Comparison of ENCODE assay signal across 29 cellular contexts in genomic region chr3:29452923-29453277, GRCh38.
A peak's percentile ranks its signal among the peaks of the same experiment; 100 is the strongest.
DNase-seq lines count a peak whose midpoint lies in the region; ATAC-seq and TF ChIP-seq lines count a peak whose summit lies in the region.
"Had no signal": no experiment of that assay in that cellular context is flagged by ENCODE, and none has a peak within 500 bp of the region (broad histone marks: within the 10 kb centered on the region; RNA-seq: fewer than 3 reads in every experiment).

No MANE protein-coding gene starts in this region.

- ATAC-seq in GM23338 (peak; percentile 68), HG03135 (IDR thresholded peaks at IDR 0.05; ENCODE audit: unreplicated experiment) (no peak), T-helper 17 cell (no peak)
- ATAC-seq: activated CD4-positive, alpha-beta T cell treated with anti-CD3 and anti-CD28 coated beads for 36 hours; CD8-positive, alpha-beta T cell; GM12878; HepG2; stimulated activated naive CD8-positive, alpha-beta T cell treated with anti-CD3 and anti-CD28 coated beads, Interleukin-15, Interleukin-2, amounts not matched to agents 100 U/mL and 50 U/mL, for 24 hours had no signal

- H3K4me1 ChIP-seq in GM23338 (ENCODE audit: insufficient read depth) (peaks cover 13% of the 10 kb centered on the region), SK-N-SH (ENCODE audit: control insufficient read depth in 1 of 2, insufficient read depth in 2 of 2, low read depth in 1 of 2, low read length in 1 of 2) (peaks cover 24 to 38% of the 10 kb centered on the region in 2 experiments), adrenal gland (replicated peaks in 1 of 2) (peaks cover 0 to 15% of the 10 kb centered on the region in 2 donors)
- H3K4me1 ChIP-seq: Peyer's patch had no signal

- TF ChIP-seq POLR2A in adrenal gland (IDR thresholded peaks at IDR 0.05): no peak

- H3K36me3 ChIP-seq in GM23338 (ENCODE audit: insufficient read depth) (no peaks in the 10 kb centered on the region), SK-N-SH (replicated peaks in 1 of 2; ENCODE audit: control insufficient read depth in 1 of 2, insufficient read depth in 2 of 2, low read length in 1 of 2) (peaks cover 8 to 21% of the 10 kb centered on the region in 2 experiments), adrenal gland (replicated peaks in 1 of 2) (no peaks in the 10 kb centered on the region)
- H3K36me3 ChIP-seq: lower lobe of right lung, Peyer's patch, tibial nerve had no signal

- no peaks in the 10 kb centered on the region for H3K9me3 Mint-ChIP-seq in GM23338
- no peaks in the 10 kb centered on the region for H3K9me3 Mint-ChIP-seq in nephron
- H3K9me3 Mint-ChIP-seq: CD8-positive, alpha-beta T cell; HFFc6; T-helper 1 cell treated with Interleukin-12 subunit alpha and Interleukin-12 subunit beta and Interleukin-4 antibody, amounts not matched to agents 30 μg/mL and 1 μg/mL, for 36 hours had no signal

- H3K4me1 Mint-ChIP-seq in GM23338 (peaks cover 28% of the 10 kb centered on the region), nephron (peaks cover 29% of the 10 kb centered on the region), T-helper 17 cell (no peaks in the 10 kb centered on the region)
- H3K4me1 Mint-ChIP-seq: activated CD4-positive, alpha-beta T cell treated with anti-CD3 and anti-CD28 coated beads for 36 hours had no signal

- H3K4me3 Mint-ChIP-seq in GM23338 (no peak overlapping the region), nephron (no peak overlapping the region), T-helper 17 cell (no peak overlapping the region)
- H3K4me3 Mint-ChIP-seq: activated CD4-positive, alpha-beta T cell treated with anti-CD3 and anti-CD28 coated beads for 36 hours; CD8-positive, alpha-beta T cell; HFFc6; T-helper 1 cell treated with Interleukin-12 subunit alpha and Interleukin-12 subunit beta and Interleukin-4 antibody, amounts not matched to agents 30 μg/mL and 1 μg/mL, for 36 hours had no signal

- H3K27ac Mint-ChIP-seq in GM23338 (peak overlapping the region; percentile 70), nephron (peak overlapping the region in 2 of 3 experiments; percentile 51 to 94), T-helper 17 cell (no peak overlapping the region)
- H3K27ac Mint-ChIP-seq: activated CD4-positive, alpha-beta T cell treated with anti-CD3 and anti-CD28 coated beads for 36 hours; CD8-positive, alpha-beta T cell; HFFc6; progenitor cell of endocrine pancreas; T-helper 1 cell treated with Interleukin-12 subunit alpha and Interleukin-12 subunit beta and Interleukin-4 antibody, amounts not matched to agents 30 μg/mL and 1 μg/mL, for 36 hours had no signal

- peak; percentile 32 for DNase-seq in GM23338 (ENCODE audit: low spot score)
- no peak for DNase-seq in SK-N-SH
- peak; percentile 1 for DNase-seq in fibroblast of gingiva (ENCODE audit: low read depth)
- DNase-seq in adrenal gland: no peak
- DNase-seq in T-helper 17 cell: no peak
- no peak for DNase-seq in GM13976 (ENCODE audit: low spot score)
- DNase-seq: activated CD4-positive, alpha-beta T cell treated with anti-CD3 and anti-CD28 coated beads for 36 hours; activated CD8-positive, alpha-beta memory T cell treated with anti-CD3 and anti-CD28 coated beads for 24 hours; activated gamma-delta T cell; activated T-cell treated with anti-CD3 and anti-CD28 coated beads, Interleukin-2, amount 50 U/mL, for 1 hour; CD8-positive, alpha-beta T cell; cerebellar nuclear complex; DMS 273 treated with DMSO at 0.1 percent for 48 hours; EL; glutamatergic neuron; GM23248; HFFc6; lower lobe of right lung; NCI-H187 treated with DMSO at 0.1 percent for 48 hours; NCI-H510A treated with DMSO at 0.1 percent for 48 hours; Peyer's patch; stimulated activated naive CD8-positive, alpha-beta T cell treated with anti-CD3 and anti-CD28 coated beads, Interleukin-15, Interleukin-2, amounts not matched to agents 100 U/mL and 50 U/mL, for 24 hours had no signal

- 29% methylated on average over 2 of the region's 2 CpGs for WGBS in SK-N-SH (ENCODE audit: low lambda C conversion rate)
- 74 to 81% (median 77%) methylated on average over 2 of the region's 2 CpGs for WGBS in adrenal gland, 4 donors

- H3K36me3 Mint-ChIP-seq in GM23338 (ENCODE audit: low read depth): no peaks in the 10 kb centered on the region
- H3K36me3 Mint-ChIP-seq in nephron (ENCODE audit: low read depth): no peaks in the 10 kb centered on the region
- H3K36me3 Mint-ChIP-seq in T-helper 17 cell (ENCODE audit: low read depth): no peaks in the 10 kb centered on the region
- H3K36me3 Mint-ChIP-seq: CD8-positive, alpha-beta T cell had no signal

- TF ChIP-seq EP300 in SK-N-SH (IDR thresholded peaks at IDR 0.05; ENCODE audit: borderline replicate concordance in 1 of 2, low read depth in 1 of 2, low read length in 1 of 2): no peak

- no peak overlapping the region for H3K27ac ChIP-seq in GM23338 (ENCODE audit: low read depth)
- H3K27ac ChIP-seq in SK-N-SH (ENCODE audit: low read depth in 2 of 2, low read length in 1 of 2): peak overlapping the region; percentile 51 to 99
- H3K27ac ChIP-seq in adrenal gland: peak overlapping the region in 1 of 5 donors; percentile 1
- H3K27ac ChIP-seq: GM23248, lower lobe of right lung, Peyer's patch had no signal

- H3K9me3 ChIP-seq in SK-N-SH (no peaks in the 10 kb centered on the region), adrenal gland (replicated peaks in 1 of 3) (no peaks in the 10 kb centered on the region), T-helper 17 cell (ENCODE audit: control insufficient read depth, low read length, poor library complexity, severe bottlenecking) (no peaks in the 10 kb centered on the region)
- H3K9me3 ChIP-seq: lower lobe of right lung, Peyer's patch, tibial nerve had no signal

- intact Hi-C loops in adrenal gland (cut with DNase I): no loop called here

- H4K20me1 ChIP-seq in GM23338 (replicated peaks; ENCODE audit: insufficient read depth) (no peaks in the 10 kb centered on the region), SK-N-SH (ENCODE audit: insufficient read depth) (no peaks in the 10 kb centered on the region)

- TF ChIP-seq RAD21 in SK-N-SH (IDR thresholded peaks at IDR 0.05; ENCODE audit: low read length): no peak

- H3K4me3 ChIP-seq in GM23338 (no peak overlapping the region), SK-N-SH (ENCODE audit: low read depth in 2 of 2, low read length in 1 of 2) (peak overlapping the region in 1 of 2 experiments; percentile 3; a peak in 1 of 4 replicates), adrenal gland (no peak overlapping the region)
- H3K4me3 ChIP-seq: GM12878, GM23248, lower lobe of right lung, Peyer's patch, tibial nerve had no signal

- H3K9ac ChIP-seq in SK-N-SH: no peak overlapping the region; the same call in 1 of the 2 replicates
- H3K9ac ChIP-seq: GM23248 had no signal

- H3K79me2 ChIP-seq in GM23338 (replicated peaks; ENCODE audit: insufficient read depth) (no peaks in the 10 kb centered on the region), SK-N-SH (ENCODE audit: insufficient read depth) (peaks cover 20% of the 10 kb centered on the region; the same call in 1 of the 2 replicates)

- no peaks in the 10 kb centered on the region for H3K9me2 ChIP-seq in GM23338 (ENCODE audit: insufficient read depth)
- no peaks in the 10 kb centered on the region for H3K9me2 ChIP-seq in SK-N-SH

- H3K27me3 Mint-ChIP-seq in GM23338 (ENCODE audit: insufficient read depth, low read depth, poor library complexity): no peaks in the 10 kb centered on the region
- H3K27me3 Mint-ChIP-seq in nephron (ENCODE audit: low read depth): no peaks in the 10 kb centered on the region
- H3K27me3 Mint-ChIP-seq in T-helper 17 cell: no peaks in the 10 kb centered on the region
- H3K27me3 Mint-ChIP-seq: activated CD4-positive, alpha-beta T cell treated with anti-CD3 and anti-CD28 coated beads for 36 hours; progenitor cell of endocrine pancreas had no signal

- TF ChIP-seq CTCF in GM23338 (conservative IDR thresholded peaks at IDR 0.05; ENCODE audit: low read depth in 2 of 2) (no peak), SK-N-SH (IDR thresholded peaks at IDR 0.05) (no peak), nephron (IDR thresholded peaks at IDR 0.05; ENCODE audit: unreplicated experiment in 3 of 3) (no peak), adrenal gland (IDR thresholded peaks at IDR 0.05) (no peak), GM13976 (IDR thresholded peaks at IDR 0.05; ENCODE audit: borderline replicate concordance, control extremely low read depth, extremely low read depth, insufficient read depth, missing control alignments) (no peak)

- H2AFZ ChIP-seq in GM23338 (no peak overlapping the region), SK-N-SH (ENCODE audit: low read depth) (peak overlapping the region; percentile 19)
- H2AFZ ChIP-seq: GM23248 had no signal

- H3K27me3 ChIP-seq in GM23338 (ENCODE audit: insufficient read depth): no peaks in the 10 kb centered on the region
- H3K27me3 ChIP-seq in SK-N-SH (ENCODE audit: insufficient read depth): no peaks in the 10 kb centered on the region
- H3K27me3 ChIP-seq in adrenal gland: no peaks in the 10 kb centered on the region
- H3K27me3 ChIP-seq: Peyer's patch, tibial nerve had no signal

- POLR2A ChIA-PET in SK-N-SH (lab: Yijun Ruan, JAX): interaction anchor here (0.6 to 1.4 kb wide), 4 partner anchors 14 to 118 kb away, joined by 3 to 5 read pairs (median 4); no protein-coding TSS in a partner anchor

- in situ Hi-C loops in GM13976 (cut with MboI; ENCODE audit: low sequenced_read_pairs, unreplicated experiment): no loop called here

- no peak overlapping the region for H3K4me2 ChIP-seq in GM23338
- peak overlapping the region; percentile 54 for H3K4me2 ChIP-seq in SK-N-SH

- CTCF ChIA-PET in SK-N-SH (lab: Yijun Ruan, JAX): interaction anchor here (0.7 to 1.6 kb wide), 6 partner anchors 19 to 311 kb away, joined by 3 to 5 read pairs (median 3); partner anchors contain the start of gene RBMS3

- H3F3A ChIP-seq in GM23338 (replicated peaks; ENCODE audit: low read depth): no peaks in the 10 kb centered on the region
- peaks cover 9% of the 10 kb centered on the region for H3F3A ChIP-seq in SK-N-SH (replicated peaks; ENCODE audit: insufficient read depth)

TF ChIP-seq in SK-N-SH, 30 proteins besides CTCF, POLR2A, EP300 and RAD21 (continues in another document):
- TF ChIP-seq YY1 (IDR thresholded peaks at IDR 0.05; ENCODE audit: low read depth): no peak

Comparison
In these comparisons a context has a peak if more than half of its experiments do, and no peak if none do; other contexts are left out.
1. DNase-seq: peak in GM23338 (single experiment) and fibroblast of gingiva (single experiment); none in SK-N-SH (single experiment), adrenal gland (0 of 7), T-helper 17 cell (0 of 3) and GM13976 (single experiment).